Comparison of ENCODE assay signal across 1 cellular context in the genomic region with DNA sequence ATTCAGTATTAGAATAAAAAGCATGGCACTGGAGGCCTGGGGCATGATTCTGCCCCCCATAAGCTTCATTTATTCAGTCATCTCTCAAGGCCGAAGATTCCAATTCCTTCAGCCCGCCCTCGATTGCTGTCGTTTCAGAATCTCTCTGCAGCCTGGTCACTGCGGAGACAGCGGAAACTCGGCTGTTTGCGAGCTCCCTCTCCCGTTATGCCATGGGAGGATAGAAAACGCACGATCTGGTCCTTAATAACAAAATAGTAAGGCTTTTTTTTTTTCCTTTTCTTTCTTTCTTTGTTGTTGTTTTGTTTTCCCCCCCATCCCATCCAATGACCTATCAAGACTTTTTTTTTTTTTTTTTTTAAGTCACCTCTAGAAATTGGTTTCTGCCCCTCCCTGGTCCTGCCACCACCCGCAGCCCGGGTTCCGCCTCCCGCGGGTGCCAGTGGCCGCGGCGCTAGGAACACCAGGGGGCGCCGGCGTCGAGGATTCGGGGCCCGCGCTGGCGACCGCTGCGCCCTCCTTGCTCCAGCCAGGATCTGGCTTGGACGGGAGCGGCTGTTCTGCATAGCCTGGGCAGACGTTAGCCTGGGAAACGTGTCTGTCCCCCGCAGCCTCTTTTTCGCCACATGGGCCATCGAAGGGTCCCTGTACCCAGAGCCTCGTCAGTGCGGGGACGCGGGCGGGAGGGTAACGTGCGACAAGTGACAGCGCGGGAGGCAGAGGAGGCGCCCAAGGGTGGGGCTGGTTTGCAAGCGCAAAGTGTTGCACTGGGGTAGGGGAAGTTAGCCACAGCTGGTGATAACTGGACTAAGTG.
A peak's percentile ranks its signal among the peaks of the same experiment; 100 is the strongest.
TF ChIP-seq lines count a peak whose summit lies in the region.

No MANE protein-coding gene starts in this region.

TF ChIP-seq in IMR-90, 13 proteins besides CTCF, POLR2A, EP300 and RAD21:
- no peak for TF ChIP-seq USF2 (IDR thresholded peaks at IDR 0.05; ENCODE audit: low read depth, low read length)
- no peak for TF ChIP-seq MXI1 (IDR thresholded peaks at IDR 0.05; ENCODE audit: borderline replicate concordance, low read depth, low read length)
- no peak for TF ChIP-seq RFX5 (IDR thresholded peaks at IDR 0.05; ENCODE audit: low read depth, low read length)
- peak; percentile 76 for TF ChIP-seq SMC3 (IDR thresholded peaks at IDR 0.05; ENCODE audit: low read depth, low read length)
